ENCODE assay signal across 26 cellular contexts in the genomic region with DNA sequence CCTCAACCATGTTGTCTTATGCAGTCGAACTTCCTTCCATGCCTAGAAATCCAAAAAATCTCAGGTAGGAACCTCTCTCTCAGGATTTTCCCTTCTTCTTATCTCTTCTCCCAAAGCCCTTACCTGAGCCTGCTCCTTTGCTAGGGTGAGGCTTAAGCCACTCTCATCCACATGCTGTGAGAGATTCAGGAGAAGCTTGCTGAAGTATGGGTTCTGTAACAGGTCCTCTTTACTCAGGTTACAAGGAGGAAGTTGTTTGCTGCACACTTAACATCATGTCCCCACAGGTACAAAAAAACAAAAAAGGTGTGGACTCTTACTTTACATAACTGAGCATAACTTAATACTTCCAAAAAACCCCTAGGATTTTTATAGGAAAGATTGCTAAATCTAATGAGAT.
"Had no signal": no experiment of that assay in that cellular context is flagged by ENCODE, and none has a peak within 500 bp of the region (broad histone marks: within the 10 kb centered on the region; RNA-seq: fewer than 3 reads in every experiment).

No MANE protein-coding gene starts in this region.

- H3K27ac Mint-ChIP-seq: stimulated activated naive CD8-positive, alpha-beta T cell treated with anti-CD3 and anti-CD28 coated beads, Interleukin-15, Interleukin-2, amounts not matched to agents 100 ng/mL and 50 ng/mL, for 24 hours; T-helper 2 cell treated with Interferon-gamma antibody and Interleukin-4, amounts not matched to agents 5 μg/mL and 100 μg/mL, for 36 hours had no signal

- H3K27me3 ChIP-seq: adrenal gland, ascending aorta, brain microvascular endothelial cell, foreskin keratinocyte, ovary, tibial artery had no signal

- DNase-seq: activated CD4-positive, alpha-beta T cell treated with anti-CD3 and anti-CD28 coated beads for 1 hour; activated CD4-positive, alpha-beta T cell treated with anti-CD3 and anti-CD28 coated beads, Interleukin-2, amount 50 U/mL, for 1 hour; activated CD8-positive, alpha-beta memory T cell treated with anti-CD3 and anti-CD28 coated beads for 24 hours; activated CD8-positive, alpha-beta memory T cell treated with anti-CD3 and anti-CD28 coated beads, Interleukin-2, amount 50 U/mL, for 4 hours; activated effector memory CD4-positive, alpha-beta T cell treated with Interleukin-2 at 50 U/mL for 16 hours; activated naive CD4-positive, alpha-beta T cell treated with anti-CD3 and anti-CD28 coated beads, Interleukin-2, amount 50 U/mL, for 16 hours; activated T-cell treated with anti-CD3 and anti-CD28 coated beads, Interleukin-2, amount 50 U/mL, for 4 hours; adrenal gland; brain microvascular endothelial cell; caudate nucleus; dermis blood vessel endothelial cell; effector CD8-positive, alpha-beta T cell; foreskin keratinocyte; kidney; naive thymus-derived CD4-positive, alpha-beta T cell; stimulated activated CD4-positive, alpha-beta T cell treated with anti-CD3 and anti-CD28 coated beads, Interleukin-12 subunit alpha, Interleukin-12 subunit beta, amount 100 ng/mL, for 4 hours; stimulated activated CD4-positive, alpha-beta T cell treated with anti-CD3 and anti-CD28 coated beads, Interleukin-4, amount 100 ng/mL, for 4 hours; substantia nigra; T-cell; tibial artery; WERI-Rb-1 had no signal

- H3K4me1 ChIP-seq: prostate gland had no signal

- H3K9me3 ChIP-seq: adrenal gland, ascending aorta, ovary, prostate gland, tibial artery had no signal

- ATAC-seq: activated T-cell treated with anti-CD3 and anti-CD28 coated beads, Interleukin-2, amount 50 U/mL, for 4 hours; foreskin keratinocyte; T-cell had no signal

- H3K4me3 Mint-ChIP-seq: activated T-cell treated with anti-CD3 and anti-CD28 coated beads, Interleukin-2, amount 50 U/mL, for 4 hours; naive thymus-derived CD4-positive, alpha-beta T cell; stimulated activated naive CD8-positive, alpha-beta T cell treated with anti-CD3 and anti-CD28 coated beads, Interleukin-15, Interleukin-2, amounts not matched to agents 100 ng/mL and 50 ng/mL, for 24 hours; T-cell; T-helper 2 cell treated with Interferon-gamma antibody and Interleukin-4, amounts not matched to agents 5 μg/mL and 100 μg/mL, for 36 hours had no signal

- H3K36me3 ChIP-seq: ovary, prostate gland had no signal

- H3K27me3 Mint-ChIP-seq: naive thymus-derived CD4-positive, alpha-beta T cell; stimulated activated naive CD8-positive, alpha-beta T cell treated with anti-CD3 and anti-CD28 coated beads, Interleukin-15, Interleukin-2, amounts not matched to agents 100 ng/mL and 50 ng/mL, for 24 hours; T-cell had no signal

- H3K4me3 ChIP-seq: adrenal gland, ascending aorta, ovary, prostate gland, tibial artery had no signal

- H3K27ac ChIP-seq: adrenal gland, ascending aorta, brain microvascular endothelial cell, foreskin keratinocyte, ovary, prostate gland, tibial artery, WERI-Rb-1 had no signal

- H3K9me3 Mint-ChIP-seq: activated T-cell treated with anti-CD3 and anti-CD28 coated beads, Interleukin-2, amount 50 U/mL, for 4 hours; naive thymus-derived CD4-positive, alpha-beta T cell; stimulated activated naive CD8-positive, alpha-beta T cell treated with anti-CD3 and anti-CD28 coated beads, Interleukin-15, Interleukin-2, amounts not matched to agents 100 ng/mL and 50 ng/mL, for 24 hours; T-cell; T-helper 2 cell treated with Interferon-gamma antibody and Interleukin-4, amounts not matched to agents 5 μg/mL and 100 μg/mL, for 36 hours had no signal
